2 cellular contexts compared by ENCODE assay signal in the genomic region with DNA sequence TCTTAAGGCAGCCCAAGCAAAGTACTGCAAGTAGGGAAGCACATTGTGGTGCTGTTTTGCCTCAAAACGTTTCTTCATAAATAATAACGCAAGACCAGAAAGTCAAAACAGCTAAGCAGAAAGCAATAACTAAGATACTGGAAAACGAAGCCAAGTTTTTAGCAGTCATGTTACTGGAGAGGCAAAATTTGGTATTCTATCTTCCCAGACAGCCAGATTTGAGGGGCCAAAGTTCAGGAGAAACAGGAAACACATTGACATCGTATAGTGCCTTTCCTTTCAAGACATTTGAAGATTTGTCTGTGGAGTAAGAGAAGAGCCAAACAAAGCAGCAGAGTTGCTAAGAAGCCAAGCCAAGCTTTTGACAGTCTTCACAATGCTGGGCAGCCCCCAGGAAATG.
TF ChIP-seq lines count a peak whose summit lies in the region.

No MANE protein-coding gene starts in this region.

TF ChIP-seq in HCT116, 20 proteins besides CTCF, POLR2A, EP300 and RAD21:
- TF ChIP-seq ZNF274 (IDR thresholded peaks at IDR 0.05; ENCODE audit: low read depth, low read length) (no peak), FOSL1 (IDR thresholded peaks at IDR 0.05; ENCODE audit: low read depth) (no peak), SRF (IDR thresholded peaks at IDR 0.05; ENCODE audit: low read depth) (no peak), EZH2phosphoT487 (IDR thresholded peaks at IDR 0.05; ENCODE audit: borderline replicate concordance) (no peak), JUND (IDR thresholded peaks at IDR 0.05) (no peak), SP1 (IDR thresholded peaks at IDR 0.05; ENCODE audit: low read depth) (no peak), CEBPB (IDR thresholded peaks at IDR 0.05; ENCODE audit: low read depth) (no peak), TCF7L2 (IDR thresholded peaks at IDR 0.05; ENCODE audit: borderline replicate concordance, extremely low read depth, insufficient read depth, insufficient read length) (no peak), ELF1 (IDR thresholded peaks at IDR 0.05; ENCODE audit: borderline replicate concordance, low read depth) (no peak), EZH2 (IDR thresholded peaks at IDR 0.05) (no peak), SIN3A (IDR thresholded peaks at IDR 0.05; ENCODE audit: low read depth) (no peak), EGR1 (IDR thresholded peaks at IDR 0.05; ENCODE audit: low read depth) (no peak), POLR2AphosphoS5 (IDR thresholded peaks at IDR 0.05; ENCODE audit: low read depth, low read length) (no peak)
- TF ChIP-seq, protein P1, sequence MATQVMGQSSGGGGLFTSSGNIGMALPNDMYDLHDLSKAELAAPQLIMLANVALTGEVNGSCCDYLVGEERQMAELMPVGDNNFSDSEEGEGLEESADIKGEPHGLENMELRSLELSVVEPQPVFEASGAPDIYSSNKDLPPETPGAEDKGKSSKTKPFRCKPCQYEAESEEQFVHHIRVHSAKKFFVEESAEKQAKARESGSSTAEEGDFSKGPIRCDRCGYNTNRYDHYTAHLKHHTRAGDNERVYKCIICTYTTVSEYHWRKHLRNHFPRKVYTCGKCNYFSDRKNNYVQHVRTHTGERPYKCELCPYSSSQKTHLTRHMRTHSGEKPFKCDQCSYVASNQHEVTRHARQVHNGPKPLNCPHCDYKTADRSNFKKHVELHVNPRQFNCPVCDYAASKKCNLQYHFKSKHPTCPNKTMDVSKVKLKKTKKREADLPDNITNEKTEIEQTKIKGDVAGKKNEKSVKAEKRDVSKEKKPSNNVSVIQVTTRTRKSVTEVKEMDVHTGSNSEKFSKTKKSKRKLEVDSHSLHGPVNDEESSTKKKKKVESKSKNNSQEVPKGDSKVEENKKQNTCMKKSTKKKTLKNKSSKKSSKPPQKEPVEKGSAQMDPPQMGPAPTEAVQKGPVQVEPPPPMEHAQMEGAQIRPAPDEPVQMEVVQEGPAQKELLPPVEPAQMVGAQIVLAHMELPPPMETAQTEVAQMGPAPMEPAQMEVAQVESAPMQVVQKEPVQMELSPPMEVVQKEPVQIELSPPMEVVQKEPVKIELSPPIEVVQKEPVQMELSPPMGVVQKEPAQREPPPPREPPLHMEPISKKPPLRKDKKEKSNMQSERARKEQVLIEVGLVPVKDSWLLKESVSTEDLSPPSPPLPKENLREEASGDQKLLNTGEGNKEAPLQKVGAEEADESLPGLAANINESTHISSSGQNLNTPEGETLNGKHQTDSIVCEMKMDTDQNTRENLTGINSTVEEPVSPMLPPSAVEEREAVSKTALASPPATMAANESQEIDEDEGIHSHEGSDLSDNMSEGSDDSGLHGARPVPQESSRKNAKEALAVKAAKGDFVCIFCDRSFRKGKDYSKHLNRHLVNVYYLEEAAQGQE (IDR thresholded peaks at IDR 0.05; ENCODE audit: low read depth), result no peak

TF ChIP-seq in H1, 55 proteins besides CTCF, POLR2A, EP300 and RAD21:
- TF ChIP-seq YY1 (IDR thresholded peaks at IDR 0.05; ENCODE audit: low read depth, low read length) (no peak), EZH2 (IDR thresholded peaks at IDR 0.05; ENCODE audit: low read depth, low read length, severe bottlenecking) (no peak), TAF7 (optimal IDR thresholded peaks at IDR 0.05; ENCODE audit: borderline replicate concordance, low read depth, low read length) (no peak), BCL11A (IDR thresholded peaks at IDR 0.05; ENCODE audit: low read depth in 2 of 2, low read length in 2 of 2) (no peak)
